In genomic region chr19:3019211-3019854, GRCh38 we compare ENCODE assay signal across 21 cellular contexts. TPM values are rescaled to one million over a fixed set of nuclear protein-coding genes. Genes with fewer than 3 reads are reported as not detected.
DNase-seq lines count a peak whose midpoint lies in the region; ATAC-seq and TF ChIP-seq lines count a peak whose summit lies in the region.
"Had no signal": no experiment of that assay in that cellular context is flagged by ENCODE, and none has a peak within 500 bp of the region (broad histone marks: within the 10 kb centered on the region; RNA-seq: fewer than 3 reads in every experiment).

No MANE protein-coding gene starts in this region.

- no peak overlapping the region for H4K8ac ChIP-seq in neuronal stem cell (ENCODE audit: low read depth, low read length)

- H2AK5ac ChIP-seq in neuronal stem cell (ENCODE audit: low read depth, low read length) = no peak overlapping the region

- peaks cover 4% of the 10 kb centered on the region for H3K4me1 Mint-ChIP-seq in chondrocyte (ENCODE audit: low read depth)
- H3K4me1 Mint-ChIP-seq in osteocyte (ENCODE audit: unreplicated experiment) = peaks cover 1% of the 10 kb centered on the region

- no peak overlapping the region for H2AFZ ChIP-seq in neuronal stem cell (ENCODE audit: low read length)
- H2AFZ ChIP-seq: GM23338 had no signal

- H3K36me3 Mint-ChIP-seq in chondrocyte (ENCODE audit: low read depth) (no peaks in the 10 kb centered on the region), osteocyte (ENCODE audit: unreplicated experiment) (peaks cover 4% of the 10 kb centered on the region)

- H3K9me3 Mint-ChIP-seq in chondrocyte (ENCODE audit: low read depth) (no peaks in the 10 kb centered on the region), osteocyte (ENCODE audit: unreplicated experiment) (no peaks in the 10 kb centered on the region)
- H3K9me3 Mint-ChIP-seq: CD4-positive, alpha-beta T cell; GM23338 had no signal

- TF ChIP-seq CTCF in chondrocyte (IDR thresholded peaks at IDR 0.05) (no peak), upper lobe of right lung (IDR thresholded peaks at IDR 0.05) (no peak), osteocyte (IDR thresholded peaks at IDR 0.05) (no peak)

- H3K4me2 ChIP-seq in neuronal stem cell (ENCODE audit: insufficient read depth, low read length, poor library complexity, severe bottlenecking) = no peak overlapping the region
- H3K4me2 ChIP-seq: A549, GM23338 had no signal

- H3K9me3 ChIP-seq in right cardiac atrium (ENCODE audit: control insufficient read depth, low read length) = no peaks in the 10 kb centered on the region
- H3K9me3 ChIP-seq in neuronal stem cell (replicated peaks in 1 of 2; ENCODE audit: control insufficient read depth in 2 of 2, insufficient read depth in 1 of 2, low read depth in 1 of 2, low read length in 2 of 2) = no peaks in the 10 kb centered on the region
- no peaks in the 10 kb centered on the region for H3K9me3 ChIP-seq in upper lobe of right lung
- no peaks in the 10 kb centered on the region for H3K9me3 ChIP-seq in effector memory CD4-positive, alpha-beta T cell (ENCODE audit: control insufficient read depth, low read length)
- H3K9me3 ChIP-seq: A549, Caco-2 had no signal

- H3K18ac ChIP-seq in neuronal stem cell (ENCODE audit: low read length) = peak overlapping the region; percentile 71

- H3K4me1 ChIP-seq in right cardiac atrium (ENCODE audit: control insufficient read depth, insufficient read depth, low read length) (no peaks in the 10 kb centered on the region), neuronal stem cell (ENCODE audit: control insufficient read depth in 2 of 2, insufficient read depth in 1 of 2, low read depth in 1 of 2, low read length in 2 of 2) (no peaks in the 10 kb centered on the region), upper lobe of right lung (no peaks in the 10 kb centered on the region)
- peaks cover 1% of the 10 kb centered on the region for H3K4me1 ChIP-seq in effector memory CD4-positive, alpha-beta T cell (ENCODE audit: control insufficient read depth, insufficient read depth, low read length, poor library complexity, severe bottlenecking)
- H3K4me1 ChIP-seq: A549, Caco-2 had no signal

- H3K27me3 ChIP-seq in right cardiac atrium (ENCODE audit: control insufficient read depth, insufficient read depth) = no peaks in the 10 kb centered on the region
- H3K27me3 ChIP-seq in neuronal stem cell (ENCODE audit: control insufficient read depth in 3 of 3, insufficient read depth in 3 of 3, low read depth in 1 of 3, low read length in 3 of 3) = peaks cover 0 to 22% (median 6%) of the 10 kb centered on the region in 3 experiments
- no peaks in the 10 kb centered on the region for H3K27me3 ChIP-seq in upper lobe of right lung
- H3K27me3 ChIP-seq in effector memory CD4-positive, alpha-beta T cell (replicated peaks; ENCODE audit: control insufficient read depth, insufficient read depth, low read length, poor library complexity, severe bottlenecking) = no peaks in the 10 kb centered on the region

- no peak overlapping the region for H3K4ac ChIP-seq in neuronal stem cell (ENCODE audit: low read length)

- no peak overlapping the region for H2BK12ac ChIP-seq in neuronal stem cell (ENCODE audit: low read length)

- no peak overlapping the region for H3K14ac ChIP-seq in neuronal stem cell (ENCODE audit: low read length)

- no peak overlapping the region for H3K23ac ChIP-seq in neuronal stem cell (ENCODE audit: low read depth, low read length, poor library complexity)

- intact Hi-C loops in right cardiac atrium (cut with DNase I) (no loop called here), Right ventricle myocardium superior (cut with DNase I) (no loop called here), upper lobe of right lung (cut with DNase I) (no loop called here)

- H3K36me3 ChIP-seq in neuronal stem cell (replicated peaks in 1 of 2; ENCODE audit: control insufficient read depth in 2 of 2, insufficient read depth in 2 of 2, low read length in 2 of 2) (no peaks in the 10 kb centered on the region), upper lobe of right lung (peaks cover 12% of the 10 kb centered on the region)
- no peaks in the 10 kb centered on the region for H3K36me3 ChIP-seq in effector memory CD4-positive, alpha-beta T cell (ENCODE audit: control insufficient read depth, insufficient read depth, low read length)

- H3K79me1 ChIP-seq in neuronal stem cell (ENCODE audit: low read depth, low read length) = no peaks in the 10 kb centered on the region

- no peak overlapping the region for H3K9ac ChIP-seq in neuronal stem cell (ENCODE audit: low read depth, low read length, poor library complexity)

- peaks cover 9% of the 10 kb centered on the region for H3K27me3 Mint-ChIP-seq in chondrocyte (ENCODE audit: low read depth)
- peaks cover 10% of the 10 kb centered on the region for H3K27me3 Mint-ChIP-seq in osteocyte (ENCODE audit: unreplicated experiment)
- H3K27me3 Mint-ChIP-seq: CD4-positive, alpha-beta T cell had no signal

- no peak overlapping the region for H2BK120ac ChIP-seq in neuronal stem cell (ENCODE audit: low read depth, low read length)

- H3K4me3 Mint-ChIP-seq in chondrocyte (ENCODE audit: unreplicated experiment) = no peak overlapping the region
- H3K4me3 Mint-ChIP-seq in osteocyte (ENCODE audit: unreplicated experiment) = no peak overlapping the region
- H3K4me3 Mint-ChIP-seq: CD4-positive, alpha-beta T cell; GM23338; IgD-negative memory B cell had no signal

- H2BK15ac ChIP-seq in neuronal stem cell (ENCODE audit: low read length) = peak overlapping the region; percentile 49

- no peak overlapping the region for H2BK5ac ChIP-seq in neuronal stem cell (ENCODE audit: low read length)

- ATAC-seq in right cardiac atrium = peak; percentile 8 to 28
- ATAC-seq in Right ventricle myocardium superior (ENCODE audit: poor library complexity) = no peak
- ATAC-seq in upper lobe of right lung = peak; percentile 30
- ATAC-seq: A549, GM23338, HCT116, HepG2 had no signal

- DNase-seq in right cardiac atrium (no peak), Right ventricle myocardium superior (no peak), chondrocyte (ENCODE audit: low spot score) (no peak), neuronal stem cell (ENCODE audit: low spot score) (no peak), upper lobe of right lung (no peak), Kasumi-1 (lab: John Stamatoyannopoulos, UW) (no peak), osteocyte (ENCODE audit: extremely low spot score, unreplicated experiment) (no peak)
- DNase-seq in effector memory CD4-positive, alpha-beta T cell = no peak
- DNase-seq: AML-193; Caco-2; CD4-positive, alpha-beta T cell; DMS153; DND-41; EL had no signal

- H3K27ac ChIP-seq in right cardiac atrium (ENCODE audit: low read length) = no peak overlapping the region
- no peak overlapping the region for H3K27ac ChIP-seq in neuronal stem cell (replicated peaks; ENCODE audit: low read length)
- H3K27ac ChIP-seq in upper lobe of right lung = no peak overlapping the region
- no peak overlapping the region for H3K27ac ChIP-seq in effector memory CD4-positive, alpha-beta T cell (ENCODE audit: insufficient read depth, low read length, poor library complexity, severe bottlenecking)
- H3K27ac ChIP-seq: 22Rv1, A549, C4-2B had no signal

- 92% methylated on average over 28 of the region's 28 CpGs for WGBS in right cardiac atrium
- no CpG with 5 or more reads among the region's 28 CpGs for WGBS in neuronal stem cell (ENCODE audit: extremely low coverage in 2 of 2, insufficient read length in 2 of 2, insufficient replicate concordance in 1 of 2), 2 donors

- no peak overlapping the region for H4K91ac ChIP-seq in neuronal stem cell (ENCODE audit: low read depth, low read length, poor library complexity)

- H3K4me3 ChIP-seq in right cardiac atrium (ENCODE audit: low read length) (no peak overlapping the region), neuronal stem cell (ENCODE audit: low read length in 2 of 2) (no peak overlapping the region), upper lobe of right lung (no peak overlapping the region)
- no peak overlapping the region for H3K4me3 ChIP-seq in effector memory CD4-positive, alpha-beta T cell (ENCODE audit: insufficient read depth, low read depth, low read length, poor library complexity, severe bottlenecking)
- H3K4me3 ChIP-seq: A549, GM23338 had no signal

- H3K27ac Mint-ChIP-seq in chondrocyte (ENCODE audit: unreplicated experiment) = peak overlapping the region; percentile 28
- no peak overlapping the region for H3K27ac Mint-ChIP-seq in osteocyte (ENCODE audit: unreplicated experiment)
- H3K27ac Mint-ChIP-seq: CD4-positive, alpha-beta T cell; GM23338; IgD-negative memory B cell had no signal

RNA-seq across cellular contexts. Expression of gene TLE2, which starts 9.7 kb away (rescaled TPM):
- 100 to 1,000 TPM in 1 of 4 donors, 10 to 100 TPM in 3; 78.4 to 102 (median 88.1) TPM for total RNA-seq in right cardiac atrium
- polyA plus RNA-seq in right cardiac atrium = 68.6 TPM
- total RNA-seq in Right ventricle myocardium superior = 55.7 TPM
- 12.3 to 14.1 TPM (median 13.7 TPM) in 3 replicates for total RNA-seq in chondrocyte
- polyA plus RNA-seq in neuronal stem cell (2013, experiment 1 of 2) = 0.36 TPM
- polyA plus RNA-seq in neuronal stem cell (2013, experiment 2 of 2) = 0.21 TPM
- 58.6 TPM for total RNA-seq in upper lobe of right lung
- total RNA-seq in osteocyte = 13.2 and 14.9 TPM in 2 replicates

RNA-seq across cellular contexts. Expression of gene TLE6, which starts 42.0 kb away (rescaled TPM):
- 1 to 10 TPM in 2 of 4 donors, under 1 TPM in 2; 0.28 to 2.2 (median 1.2) TPM for total RNA-seq in right cardiac atrium
- 2.1 TPM for polyA plus RNA-seq in right cardiac atrium
- 0.70 TPM for total RNA-seq in Right ventricle myocardium superior
- 0.36 to 1.1 TPM (median 0.55 TPM) in 3 replicates for total RNA-seq in chondrocyte
- 0.88 TPM for polyA plus RNA-seq in neuronal stem cell (2013, experiment 1 of 2)
- polyA plus RNA-seq in neuronal stem cell (2013, experiment 2 of 2) = 0.75 TPM
- 6.7 TPM for total RNA-seq in upper lobe of right lung
- total RNA-seq in osteocyte = 0.65 and 1.5 TPM in 2 replicates
- total RNA-seq: CD4-positive, alpha-beta T cell had no signal

RNA-seq across cellular contexts. Expression of gene TLE5, which starts 43.0 kb away (rescaled TPM):
- total RNA-seq in right cardiac atrium (1,000 to 10,000 TPM in 2 of 4 donors, 100 to 1,000 TPM in 2; 784 to 1,020 (median 971) TPM), Right ventricle myocardium superior (760 TPM), chondrocyte (223 to 306 TPM (median 303 TPM) in 3 replicates), upper lobe of right lung (458 TPM), osteocyte (359 and 366 TPM in 2 replicates)
- polyA plus RNA-seq in right cardiac atrium = 1,565 TPM
- polyA plus RNA-seq in neuronal stem cell (2013, experiment 1 of 2) = 162 TPM
- 164 TPM for polyA plus RNA-seq in neuronal stem cell (2013, experiment 2 of 2)
